In the genomic region with DNA sequence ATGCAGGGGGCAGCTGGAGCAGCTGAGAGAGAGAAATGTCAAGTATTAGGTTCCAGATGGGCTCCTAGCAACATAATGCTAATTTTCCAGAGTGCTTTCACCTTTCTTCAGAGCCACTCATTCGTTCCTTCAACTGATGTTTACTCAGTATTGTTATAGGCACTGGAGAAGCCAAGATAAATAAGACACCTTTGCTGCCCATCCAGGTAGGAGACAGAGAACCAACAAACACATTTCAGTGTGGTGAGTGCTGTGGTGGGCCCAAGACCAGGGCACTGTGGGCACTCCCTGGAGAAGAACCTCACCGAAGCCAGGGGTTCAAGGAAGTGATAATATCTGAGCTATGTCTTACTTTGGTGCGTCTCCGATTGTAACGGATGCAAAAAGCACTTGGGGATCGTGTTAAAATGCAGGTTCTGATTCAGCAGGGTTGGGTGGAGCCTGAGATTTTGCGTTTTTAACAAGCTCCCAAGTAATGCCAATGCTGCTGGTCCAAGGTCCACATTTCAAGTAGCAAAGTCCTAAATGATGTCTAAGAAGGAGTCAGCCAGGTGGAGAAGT, we compare ENCODE assay signal across 9 cellular contexts. TPM values are rescaled to one million over a fixed set of nuclear protein-coding genes. Genes with fewer than 3 reads are reported as not detected.
A peak's percentile ranks its signal among the peaks of the same experiment; 100 is the strongest.
DNase-seq lines count a peak whose midpoint lies in the region.
"Had no signal": no experiment of that assay in that cellular context is flagged by ENCODE, and none has a peak within 500 bp of the region (broad histone marks: within the 10 kb centered on the region; RNA-seq: fewer than 3 reads in every experiment).

No MANE protein-coding gene starts in this region.

- no peak overlapping the region for H3K9ac ChIP-seq in mesendoderm (ENCODE audit: low read length)

- H3K27me3 Mint-ChIP-seq in CD8-positive, alpha-beta memory T cell: no peaks in the 10 kb centered on the region
- H3K27me3 Mint-ChIP-seq in activated CD4-positive, alpha-beta memory T cell treated with anti-CD3 and anti-CD28 coated beads, Interleukin-2, amount 10 ng/mL, durations not matched to agents 7 days and 5 days: no peaks in the 10 kb centered on the region

- no peaks in the 10 kb centered on the region for H3K79me2 ChIP-seq in mesendoderm (ENCODE audit: control insufficient read depth, insufficient read depth, low read length)

- no peaks in the 10 kb centered on the region for H3K36me3 Mint-ChIP-seq in CD8-positive, alpha-beta memory T cell
- H3K36me3 Mint-ChIP-seq in activated CD4-positive, alpha-beta memory T cell treated with anti-CD3 and anti-CD28 coated beads, Interleukin-2, amount 10 ng/mL, durations not matched to agents 7 days and 5 days (ENCODE audit: low read depth): peaks cover 3% of the 10 kb centered on the region

- POLR2A ChIA-PET in CD8-positive, alpha-beta memory T cell (lab: Charles Lee): interaction anchor here (0.5 to 3.4 kb wide), 7 partner anchors 10 to 68 kb away, joined by 3 to 38 read pairs (median 5); partner anchors contain the start of gene PLCL2
- POLR2A ChIA-PET in activated CD4-positive, alpha-beta memory T cell treated with anti-CD3 and anti-CD28 coated beads, Interleukin-2, amount 10 ng/mL, durations not matched to agents 7 days and 5 days (lab: Charles Lee): interaction anchor here (0.6 to 5.4 kb wide), 24 partner anchors 10 to 578 kb away, joined by 3 to 172 read pairs (median 4); partner anchors contain the start of genes DPH3, OXNAD1 and PLCL2

- peaks cover 82 to 99% (median 94%) of the 10 kb centered on the region in 3 donors for H3K4me1 Mint-ChIP-seq in CD8-positive, alpha-beta memory T cell
- peaks cover 66% of the 10 kb centered on the region for H3K4me1 Mint-ChIP-seq in activated CD4-positive, alpha-beta memory T cell treated with anti-CD3 and anti-CD28 coated beads, Interleukin-2, amount 10 ng/mL, durations not matched to agents 7 days and 5 days

- H3K4me3 ChIP-seq in CD8-positive, alpha-beta memory T cell (ENCODE audit: low read length): peak overlapping the region; percentile 67
- H3K4me3 ChIP-seq in mesendoderm (ENCODE audit: low read length): no peak overlapping the region

- H3K4me3 Mint-ChIP-seq in CD8-positive, alpha-beta memory T cell: peak overlapping the region; percentile 83 to 91 (median 84)
- H3K4me3 Mint-ChIP-seq in activated CD4-positive, alpha-beta memory T cell treated with anti-CD3 and anti-CD28 coated beads, Interleukin-2, amount 10 ng/mL, durations not matched to agents 7 days and 5 days: peak overlapping the region; percentile 73

- no peaks in the 10 kb centered on the region for H3K27me3 ChIP-seq in CD8-positive, alpha-beta memory T cell (ENCODE audit: insufficient read depth, low read length, poor library complexity, severe bottlenecking)
- H3K27me3 ChIP-seq in mesendoderm (ENCODE audit: insufficient read depth, low read length, poor library complexity): no peaks in the 10 kb centered on the region

- H3K36me3 ChIP-seq in CD8-positive, alpha-beta memory T cell (ENCODE audit: insufficient read depth, low read length): no peaks in the 10 kb centered on the region
- no peaks in the 10 kb centered on the region for H3K36me3 ChIP-seq in mesendoderm (ENCODE audit: control insufficient read depth, insufficient read depth, low read length)

- H2BK120ac ChIP-seq in mesendoderm (ENCODE audit: low read depth, low read length): no peak overlapping the region

- no peak overlapping the region for H4K8ac ChIP-seq in mesendoderm (ENCODE audit: low read depth, low read length)

- CTCF ChIA-PET in CD8-positive, alpha-beta memory T cell (lab: Charles Lee): interaction anchor here (1.0 to 4.8 kb wide), 8 partner anchors 10 to 389 kb away, joined by 3 to 52 read pairs (median 4); partner anchors contain the start of gene PLCL2
- CTCF ChIA-PET in activated CD4-positive, alpha-beta memory T cell treated with anti-CD3 and anti-CD28 coated beads, Interleukin-2, amount 10 ng/mL, durations not matched to agents 7 days and 5 days (lab: Charles Lee): interaction anchor here (1.1 to 6.4 kb wide), 7 partner anchors 14 to 900 kb away, joined by 3 to 61 read pairs (median 7); partner anchors contain the start of genes PLCL2 and TBC1D5

- no peak for DNase-seq in CD8-positive, alpha-beta memory T cell
- peak; percentile 17 for DNase-seq in NAMALWA (ENCODE audit: low spot score)
- DNase-seq in activated CD4-positive, alpha-beta memory T cell treated with anti-CD3 and anti-CD28 coated beads, Interleukin-2, amount 10 ng/mL, durations not matched to agents 7 days and 5 days: peak; percentile 57
- peak; percentile 23 for DNase-seq in mesendoderm
- no peak for DNase-seq in activated CD4-positive, CD25-positive, alpha-beta regulatory T cell (lab: John Stamatoyannopoulos, UW)
- no peak for DNase-seq in H4 (ENCODE audit: low spot score)
- DNase-seq in stimulated activated CD4-positive, alpha-beta T cell treated with anti-CD3 and anti-CD28 coated beads, Interleukin-4, amount 100 ng/mL, for 1 hour: no peak
- DNase-seq in posterior vena cava (ENCODE audit: low spot score): no peak
- DNase-seq: EL had no signal

- H3K9me3 ChIP-seq in CD8-positive, alpha-beta memory T cell (ENCODE audit: low read length): no peaks in the 10 kb centered on the region

- H3K56ac ChIP-seq in mesendoderm (ENCODE audit: low read length): no peak overlapping the region

- H3K4me2 ChIP-seq in mesendoderm (ENCODE audit: low read length): no peak overlapping the region

- no peak overlapping the region for H4K5ac ChIP-seq in mesendoderm (ENCODE audit: low read length)

- H2BK15ac ChIP-seq in mesendoderm (replicated peaks; ENCODE audit: low read depth): no peak overlapping the region

- intact Hi-C loops in posterior vena cava (cut with DNase I): no loop called here

- H3K4ac ChIP-seq in mesendoderm (ENCODE audit: low read depth, low read length): no peak overlapping the region

- peaks cover 68% of the 10 kb centered on the region for H3K4me1 ChIP-seq in CD8-positive, alpha-beta memory T cell (ENCODE audit: insufficient read depth, low read length)
- no peaks in the 10 kb centered on the region for H3K4me1 ChIP-seq in mesendoderm (ENCODE audit: control insufficient read depth, low read depth, low read length)

- H3K18ac ChIP-seq in mesendoderm (ENCODE audit: low read length): no peak overlapping the region

- H2BK5ac ChIP-seq in mesendoderm (ENCODE audit: low read length): no peak overlapping the region

- H3K9me3 Mint-ChIP-seq in CD8-positive, alpha-beta memory T cell: no peaks in the 10 kb centered on the region
- no peaks in the 10 kb centered on the region for H3K9me3 Mint-ChIP-seq in activated CD4-positive, alpha-beta memory T cell treated with anti-CD3 and anti-CD28 coated beads, Interleukin-2, amount 10 ng/mL, durations not matched to agents 7 days and 5 days

- H3K27ac Mint-ChIP-seq in CD8-positive, alpha-beta memory T cell: peak overlapping the region; percentile 94 to 100 (median 98)
- peak overlapping the region; percentile 99 for H3K27ac Mint-ChIP-seq in activated CD4-positive, alpha-beta memory T cell treated with anti-CD3 and anti-CD28 coated beads, Interleukin-2, amount 10 ng/mL, durations not matched to agents 7 days and 5 days

- WGBS in mesendoderm (ENCODE audit: extremely low coverage, insufficient coverage, low lambda C conversion rate): no CpG with 5 or more reads among the region's 7 CpGs

- no peaks in the 10 kb centered on the region for H3K79me1 ChIP-seq in mesendoderm (ENCODE audit: low read length)

- H3K27ac ChIP-seq in CD8-positive, alpha-beta memory T cell (ENCODE audit: low read depth, low read length): peak overlapping the region; percentile 85
- H3K27ac ChIP-seq in mesendoderm (ENCODE audit: low read depth, low read length): no peak overlapping the region

- H2AK5ac ChIP-seq in mesendoderm (ENCODE audit: low read length): no peak overlapping the region

- no peak overlapping the region for H3K23ac ChIP-seq in mesendoderm (ENCODE audit: low read length)

RNA-seq across cellular contexts. Expression of gene PLCL2, which starts 42.0 kb away (rescaled TPM):
- 10 to 100 TPM; 22.2 to 22.8 TPM for total RNA-seq in CD8-positive, alpha-beta memory T cell
- 94.9 TPM for polyA plus RNA-seq in CD8-positive, alpha-beta memory T cell
- 10 to 100 TPM; 38.9 to 39.8 TPM for total RNA-seq in activated CD4-positive, alpha-beta memory T cell treated with anti-CD3 and anti-CD28 coated beads, Interleukin-2, amount 10 ng/mL, durations not matched to agents 7 days and 5 days
- polyA plus RNA-seq in mesendoderm (2013, experiment 1 of 2): 0.95 TPM
- polyA plus RNA-seq in mesendoderm (2013, experiment 2 of 2): 0.91 TPM
- 5.8 and 5.9 TPM in 2 replicates for total RNA-seq in H4 (2014; rRNA removed; shearing (Covaris generic))
- total RNA-seq in posterior vena cava: 10 to 100 TPM; 11.9 TPM

Comparison
In these comparisons a context has a peak if more than half of its experiments do, and no peak if none do; other contexts are left out.
1. DNase-seq: peak in NAMALWA (single experiment), activated CD4-positive, alpha-beta memory T cell treated with anti-CD3 and anti-CD28 coated beads, Interleukin-2, amount 10 ng/mL, durations not matched to agents 7 days and 5 days (single experiment) and mesendoderm (single experiment); none in CD8-positive, alpha-beta memory T cell (0 of 5), activated CD4-positive, CD25-positive, alpha-beta regulatory T cell (0 of 4), H4 (single experiment), stimulated activated CD4-positive, alpha-beta T cell treated with anti-CD3 and anti-CD28 coated beads, Interleukin-4, amount 100 ng/mL, for 1 hour (single experiment) and posterior vena cava (single experiment).